ENCODE assay signal across 10 cellular contexts in genomic region chr9:116163293-116164055, GRCh38. TPM values are rescaled to one million over a fixed set of nuclear protein-coding genes. Genes with fewer than 3 reads are reported as not detected.
DNase-seq lines count a peak whose midpoint lies in the region; ATAC-seq and TF ChIP-seq lines count a peak whose summit lies in the region.
"Had no signal": no experiment of that assay in that cellular context is flagged by ENCODE, and none has a peak within 500 bp of the region (broad histone marks: within the 10 kb centered on the region; RNA-seq: fewer than 3 reads in every experiment).

No MANE protein-coding gene starts in this region.

- H3K36me3 Mint-ChIP-seq in CD8-positive, alpha-beta memory T cell = no peaks in the 10 kb centered on the region

- no peak overlapping the region for H3K4me3 Mint-ChIP-seq in CD8-positive, alpha-beta memory T cell

- peaks cover 0 to 5% (median 4%) of the 10 kb centered on the region in 5 donors for H3K9me3 Mint-ChIP-seq in CD8-positive, alpha-beta memory T cell

- intact Hi-C loops in Right ventricle myocardium superior (cut with DNase I) (no loop called here), right cardiac atrium (cut with DNase I) (loop anchor here in 1 of 4 donors (10.0 kb wide), 1 partner anchor 331 kb away; no protein-coding TSS in a partner anchor), Panc1 (cut with micrococcal nuclease; ENCODE audit: unreplicated experiment) (no loop called here), transverse colon (cut with DNase I; ENCODE audit: low total_unique reads) (no loop called here)

- H3K27me3 ChIP-seq in right cardiac atrium (ENCODE audit: control insufficient read depth, insufficient read depth) (no peaks in the 10 kb centered on the region), Panc1 (ENCODE audit: control insufficient read depth, insufficient read depth, low read length) (no peaks in the 10 kb centered on the region), transverse colon (no peaks in the 10 kb centered on the region)
- H3K27me3 ChIP-seq in CD8-positive, alpha-beta memory T cell (ENCODE audit: insufficient read depth, low read length, poor library complexity, severe bottlenecking) = no peaks in the 10 kb centered on the region
- H3K27me3 ChIP-seq: suprapubic skin had no signal

- DNase-seq in Right ventricle myocardium superior (no peak), right cardiac atrium (no peak), Panc1 (ENCODE audit: low read depth, low spot score) (no peak), fibroblast of mammary gland (ENCODE audit: low read depth) (peak; percentile 35), transverse colon (no peak)
- no peak for DNase-seq in CD8-positive, alpha-beta memory T cell
- DNase-seq: cortex of kidney had no signal

- peaks cover 10 to 21% of the 10 kb centered on the region in 2 donors for H3K27me3 Mint-ChIP-seq in CD8-positive, alpha-beta memory T cell

- CTCF ChIA-PET in Panc1 (lab: Charles Lee) = interaction anchor here (0.6 kb wide), 1 partner anchor 268 kb away, joined by 3 read pairs; no protein-coding TSS in a partner anchor
- CTCF ChIA-PET in CD8-positive, alpha-beta memory T cell (lab: Charles Lee) = no interaction called here

- no peak for TF ChIP-seq POLR2A in transverse colon (IDR thresholded peaks at IDR 0.05)

- TF ChIP-seq CTCF in Panc1 (IDR thresholded peaks at IDR 0.05) (peak; percentile 33), fibroblast of mammary gland (conservative IDR thresholded peaks at IDR 0.05; ENCODE audit: control insufficient read depth, insufficient read depth, low read depth, low read length) (peak; percentile 56), transverse colon (IDR thresholded peaks at IDR 0.05) (peak in 3 of 5 experiments; percentile 15 to 36 (median 23))

- ATAC-seq in Right ventricle myocardium superior (ENCODE audit: poor library complexity) (peak; percentile 69), right cardiac atrium (no peak), Panc1 (no peak), GM21723 (IDR thresholded peaks at IDR 0.05; ENCODE audit: unreplicated experiment) (no peak), GM18520 (IDR thresholded peaks at IDR 0.05; ENCODE audit: unreplicated experiment) (no peak)

- H3K27ac Mint-ChIP-seq in CD8-positive, alpha-beta memory T cell = no peak overlapping the region

- H3K9me3 ChIP-seq in right cardiac atrium (ENCODE audit: control insufficient read depth, low read length) = no peaks in the 10 kb centered on the region
- no peaks in the 10 kb centered on the region for H3K9me3 ChIP-seq in Panc1 (ENCODE audit: control insufficient read depth, insufficient read depth, low read depth, low read length)
- no peaks in the 10 kb centered on the region for H3K9me3 ChIP-seq in transverse colon
- H3K9me3 ChIP-seq in CD8-positive, alpha-beta memory T cell (ENCODE audit: low read length) = no peaks in the 10 kb centered on the region
- H3K9me3 ChIP-seq: suprapubic skin had no signal

- no peak for TF ChIP-seq EP300 in transverse colon (IDR thresholded peaks at IDR 0.05; ENCODE audit: low read depth)

- in situ Hi-C loops in Panc1 (cut with HindIII; ENCODE audit: low pct_unique_long_range_greater_than_20kb, low sequenced_read_pairs) = no loop called here
- in situ Hi-C loops in transverse colon (cut with MboI; ENCODE audit: low pct_ligation_motif_present in 1 of 4, low pct_unique_long_range_greater_than_20kb in 1 of 4, low sequenced_read_pairs in 3 of 4) = loop anchor here (25.0 kb wide), 3 partner anchors 399 to 499 kb away; no protein-coding TSS in a partner anchor

- H3K4me3 ChIP-seq in right cardiac atrium (ENCODE audit: low read length) (no peak overlapping the region), Panc1 (ENCODE audit: low read depth in 2 of 2, low read length in 2 of 2) (no peak overlapping the region), fibroblast of mammary gland (ENCODE audit: control insufficient read depth, low read depth, low read length) (no peak overlapping the region), transverse colon (no peak overlapping the region)
- H3K4me3 ChIP-seq in CD8-positive, alpha-beta memory T cell (ENCODE audit: low read length) = no peak overlapping the region
- H3K4me3 ChIP-seq: suprapubic skin had no signal

- H3K36me3 ChIP-seq in Panc1 (ENCODE audit: control insufficient read depth, insufficient read depth, low read length) = no peaks in the 10 kb centered on the region
- H3K36me3 ChIP-seq in transverse colon = no peaks in the 10 kb centered on the region
- H3K36me3 ChIP-seq in CD8-positive, alpha-beta memory T cell (ENCODE audit: insufficient read depth, low read length) = no peaks in the 10 kb centered on the region
- H3K36me3 ChIP-seq: suprapubic skin had no signal

- H3K4me1 ChIP-seq in right cardiac atrium (ENCODE audit: control insufficient read depth, insufficient read depth, low read length) = no peaks in the 10 kb centered on the region
- H3K4me1 ChIP-seq in Panc1 (ENCODE audit: control insufficient read depth, insufficient read depth, low read length) = no peaks in the 10 kb centered on the region
- H3K4me1 ChIP-seq in transverse colon = no peaks in the 10 kb centered on the region
- no peaks in the 10 kb centered on the region for H3K4me1 ChIP-seq in CD8-positive, alpha-beta memory T cell (ENCODE audit: insufficient read depth, low read length)
- H3K4me1 ChIP-seq: suprapubic skin had no signal

- H3K27ac ChIP-seq in right cardiac atrium (ENCODE audit: low read length) = no peak overlapping the region
- H3K27ac ChIP-seq in Panc1 (ENCODE audit: low read length) = no peak overlapping the region
- no peak overlapping the region for H3K27ac ChIP-seq in transverse colon
- H3K27ac ChIP-seq in CD8-positive, alpha-beta memory T cell (ENCODE audit: low read depth, low read length) = no peak overlapping the region
- H3K27ac ChIP-seq: suprapubic skin had no signal

- POLR2A ChIA-PET in Panc1 (lab: Charles Lee) = no interaction called here
- POLR2A ChIA-PET in CD8-positive, alpha-beta memory T cell (lab: Charles Lee) = no interaction called here

- WGBS in right cardiac atrium = 82% methylated on average over 2 of the region's 2 CpGs
- WGBS in transverse colon (ENCODE audit: low coverage in 1 of 2), 2 donors = 85 to 92% methylated on average over 1 to 2 of the region's 2 CpGs

- no peaks in the 10 kb centered on the region for H3K4me1 Mint-ChIP-seq in CD8-positive, alpha-beta memory T cell

- BruUV-seq in Panc1 (replicated peaks; lab: Mats Ljungman, UMichigan) = no TSS peak

RNA-seq across cellular contexts. Expression of gene PAPPA, which starts 9.9 kb away (rescaled TPM):
- total RNA-seq in Right ventricle myocardium superior = 1.2 TPM
- 1 to 10 TPM; 1.5 to 7.0 (median 2.3) TPM for total RNA-seq in right cardiac atrium
- 0.59 TPM for polyA plus RNA-seq in right cardiac atrium
- 1.2 TPM for total RNA-seq in Panc1 (2021; ENCODE audit: unreplicated experiment)
- 0.47 TPM for polyA plus RNA-seq in Panc1 (2012; ENCODE audit: insufficient read length)
- total RNA-seq in transverse colon = 1 to 10 TPM in 2 of 4 donors, under 1 TPM in 2; 0.37 to 4.4 (median 1.4) TPM
- not detected for total RNA-seq in CD8-positive, alpha-beta memory T cell
- polyA plus RNA-seq in CD8-positive, alpha-beta memory T cell = not detected
